ENCODE assay signal across 2 cellular contexts in genomic region chrX:130819367-130819766, GRCh38.
DNase-seq lines count a peak whose midpoint lies in the region; ATAC-seq, FAIRE-seq and TF ChIP-seq lines count a peak whose summit lies in the region.
"Not testable (repeated sequence)": the region's sequence is repeated elsewhere in the genome, so short reads cannot be mapped to it uniquely, and the experiment has no call there.

No MANE protein-coding gene starts in this region.

- not testable (repeated sequence) for H3K36me3 ChIP-seq in HEK293 (ENCODE audit: control insufficient read depth in 2 of 2, insufficient read depth in 1 of 2, low read length in 2 of 2); K562 (ENCODE audit: control insufficient read depth, insufficient read depth, low read length)

- not testable (repeated sequence) for TF ChIP-seq EP300 in K562 (IDR thresholded peaks at IDR 0.05; ENCODE audit: low read length)

- not testable (repeated sequence) for FAIRE-seq in K562 (lab: Jason Lieb, UNC)

- WGBS in K562 (ENCODE audit: insufficient coverage, low coverage, missing lambda C conversion rate), result 56% methylated on average over 4 of the region's 4 CpGs

- not testable (repeated sequence) for TF ChIP-seq CTCF in HEK293 (tag by site-specific recombination; IDR thresholded peaks at IDR 0.05); K562 (IDR thresholded peaks at IDR 0.05 in 2 of 3, conservative IDR thresholded peaks at IDR 0.05 in 1 of 3; ENCODE audit: insufficient read depth in 2 of 3, low read depth in 1 of 3, low read length in 3 of 3)

- not testable (repeated sequence) for BruUV-seq in K562 (replicated peaks; lab: Mats Ljungman, UMichigan)

- CTCF ChIA-PET in HEK293 (lab: Yijun Ruan, JAX); K562 (lab: Yijun Ruan, JAX; ENCODE audit: low intra/inter-chr PET ratio): not testable (repeated sequence)

- H3K79me2 ChIP-seq in K562 (ENCODE audit: control insufficient read depth, insufficient read depth, low read length), result not testable (repeated sequence)

- POLR2A ChIA-PET in HEK293 (lab: Yijun Ruan, JAX); K562 (lab: Yijun Ruan, JAX): not testable (repeated sequence)

- H3K27me3 ChIP-seq in K562 (ENCODE audit: control insufficient read depth in 2 of 2, insufficient read depth in 2 of 2, low read length in 2 of 2), result not testable (repeated sequence)

- intact Hi-C loops in K562 (cut with micrococcal nuclease), result not testable (repeated sequence)

- not testable (repeated sequence) for H3K4me2 ChIP-seq in K562 (ENCODE audit: insufficient read depth, low read length)

- H3K4me1 ChIP-seq in HEK293 (ENCODE audit: control insufficient read depth, insufficient read depth, low read length); K562 (replicated peaks in 1 of 2; ENCODE audit: control insufficient read depth in 2 of 2, insufficient read depth in 2 of 2, low read length in 2 of 2): not testable (repeated sequence)

- H4K20me1 ChIP-seq in K562 (replicated peaks; ENCODE audit: control insufficient read depth, insufficient read depth, low read length), result not testable (repeated sequence)

- not testable (repeated sequence) for H3K9me1 ChIP-seq in K562 (ENCODE audit: control insufficient read depth, insufficient read depth, low read length)

- H3K9me3 ChIP-seq in HEK293 (ENCODE audit: control insufficient read depth, insufficient read depth, low read depth, low read length); K562 (replicated peaks; ENCODE audit: control insufficient read depth, insufficient read depth, low read depth, low read length): not testable (repeated sequence)

- H2AFZ ChIP-seq in K562 (ENCODE audit: low read depth, low read length), result not testable (repeated sequence)

- DNase-seq in K562 (ENCODE audit: extremely low read depth in 1 of 4, low spot score in 3 of 4), result not testable (repeated sequence)

- not testable (repeated sequence) for TF ChIP-seq POLR2A in K562 (conservative IDR thresholded peaks at IDR 0.05)

- not testable (repeated sequence) for H3K4me3 ChIP-seq in HEK293 (ENCODE audit: low read depth, low read length); K562

- TF ChIP-seq RAD21 in K562 (CRISPR knock-in tag; conservative IDR thresholded peaks at IDR 0.05 in 1 of 2, IDR thresholded peaks at IDR 0.05 in 1 of 2), result not testable (repeated sequence)

- H3K9ac ChIP-seq in K562 (ENCODE audit: insufficient read depth in 1 of 2, low read depth in 2 of 2, low read length in 2 of 2), result not testable (repeated sequence)

- H3K27ac ChIP-seq in HEK293 (ENCODE audit: extremely low read depth, low read depth, low read length); K562 (ENCODE audit: extremely low read depth, low read depth, low read length): not testable (repeated sequence)

- ATAC-seq in K562, result not testable (repeated sequence)

- in situ Hi-C loops in K562 (cut with MboI), result not testable (repeated sequence)

TF ChIP-seq in HEK293, 187 proteins besides CTCF, POLR2A, EP300 and RAD21:
- peak; percentile 78 for TF ChIP-seq ZNF146 (tag by site-specific recombination; IDR thresholded peaks at IDR 0.05)

TF ChIP-seq in K562, 482 proteins besides CTCF, POLR2A, EP300 and RAD21:
- TF ChIP-seq ZNF146 (CRISPR knock-in tag; IDR thresholded peaks at IDR 0.05; ENCODE audit: unreplicated experiment) (peak; percentile 76), KDM1A (IDR thresholded peaks at IDR 0.05) (0 out of 4 replicates have a peak, but pooled peaks of 1 of the 2 experiments have one; percentile 14)
